ENCODE assay signal across 13 cellular contexts in genomic region chr9:41090386-41090785, GRCh38. TPM values are rescaled to one million over a fixed set of nuclear protein-coding genes. Genes with fewer than 3 reads are reported as not detected.
"Had no signal": no experiment of that assay in that cellular context is flagged by ENCODE, and none has a peak within 500 bp of the region (broad histone marks: within the 10 kb centered on the region; RNA-seq: fewer than 3 reads in every experiment).

No MANE protein-coding gene starts in this region.

RNA-seq across cellular contexts. Expression of gene FOXD4L6, which starts 38.1 kb away (rescaled TPM):
- total RNA-seq: chondrocyte, colonic mucosa, endodermal cell, epithelial cell of proximal tubule, esophagus mucosa, fibroblast of lung, fibroblast of villous mesenchyme, gastrocnemius medialis, gastroesophageal sphincter, glomerular endothelial cell, heart left ventricle, heart right ventricle had no signal
- polyA plus RNA-seq: endothelial cell of umbilical vein, fibroblast of lung, heart left ventricle, heart right ventricle had no signal
